1 cellular context compared by ENCODE assay signal in the genomic region with DNA sequence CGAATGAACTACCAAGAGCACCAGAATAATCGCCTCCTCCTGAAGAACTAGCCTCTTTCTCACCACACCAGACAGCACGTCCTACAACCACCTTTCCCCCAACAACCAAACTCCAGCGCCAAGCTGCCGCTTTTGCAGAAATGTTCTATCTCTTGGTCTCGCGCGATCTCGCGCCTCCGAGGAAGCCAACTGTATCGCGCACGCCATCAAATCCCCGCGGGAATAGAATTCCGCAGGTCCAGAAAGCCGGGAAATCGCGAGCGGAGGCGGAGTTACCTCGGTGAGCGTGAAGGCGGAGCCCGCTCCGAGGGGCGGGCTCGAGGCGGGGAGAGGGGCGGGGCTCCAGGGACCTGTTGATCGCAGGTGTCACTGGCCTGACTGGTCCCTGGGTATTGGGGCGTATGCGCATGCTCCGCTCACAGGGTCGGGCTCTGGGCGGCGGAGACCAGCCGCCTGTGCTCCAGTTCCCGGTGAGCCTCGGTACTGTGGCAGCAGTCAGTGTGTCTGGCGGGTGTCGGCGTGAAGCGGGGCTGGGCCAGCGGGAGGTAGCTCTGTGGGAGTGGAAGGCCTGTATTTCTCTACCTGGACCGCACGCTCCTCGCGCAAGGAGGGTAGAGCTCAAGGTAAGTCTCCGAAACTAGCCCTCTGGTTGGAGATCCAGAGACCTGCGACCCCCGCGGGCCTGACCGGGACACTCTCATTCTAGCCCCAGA.
TF ChIP-seq lines count a peak whose summit lies in the region.

A gene (plus strand): TSS at position 463 of the 713 bp plus-strand sequence. CDS start 27,047 bp downstream, outside the sequence.

TF ChIP-seq in K562, 482 proteins besides CTCF, POLR2A, EP300 and RAD21 (continued from another document and continues in another):
- TF ChIP-seq ZZZ3 (IDR thresholded peaks at IDR 0.05) (no peak), ZFX (CRISPR knock-in tag; IDR thresholded peaks at IDR 0.05) (peak; percentile 95), RBM25 (IDR thresholded peaks at IDR 0.05; ENCODE audit: low read depth, low read length, severe bottlenecking) (no peak), TGIF2 (CRISPR knock-in tag; IDR thresholded peaks at IDR 0.05) (no peak), ZNF75A (CRISPR knock-in tag; IDR thresholded peaks at IDR 0.05) (no peak), ZNF197 (CRISPR knock-in tag; IDR thresholded peaks at IDR 0.05; ENCODE audit: low read depth) (no peak), DMBX1 (CRISPR knock-in tag; IDR thresholded peaks at IDR 0.05; ENCODE audit: borderline replicate concordance) (no peak), ZNF324 (CRISPR knock-in tag; IDR thresholded peaks at IDR 0.05) (no peak), MTA2 (IDR thresholded peaks at IDR 0.05; ENCODE audit: low read depth) (no peak), BRCA1 (IDR thresholded peaks at IDR 0.05) (no peak), BRCA1 (CRISPR knock-in tag; IDR thresholded peaks at IDR 0.05) (no peak), TBL1XR1 (IDR thresholded peaks at IDR 0.05; ENCODE audit: low read length in 2 of 2) (no peak), TCF3 (CRISPR knock-in tag; IDR thresholded peaks at IDR 0.05) (no peak), SRSF9 (IDR thresholded peaks at IDR 0.05; ENCODE audit: borderline replicate concordance, low read depth, low read length) (no peak), STAT5B (CRISPR knock-in tag; IDR thresholded peaks at IDR 0.05) (no peak), FOXM1 (IDR thresholded peaks at IDR 0.05; ENCODE audit: low read depth) (no peak), FOXM1 (CRISPR knock-in tag; IDR thresholded peaks at IDR 0.05; ENCODE audit: low read depth) (no peak), SMAD4 (CRISPR knock-in tag; conservative IDR thresholded peaks at IDR 0.05) (no peak), STAT5A (IDR thresholded peaks at IDR 0.05; ENCODE audit: borderline replicate concordance, low read length) (no peak), SIRT6 (IDR thresholded peaks at IDR 0.05; ENCODE audit: low read depth, low read length) (no peak), ZNF586 (CRISPR knock-in tag; conservative IDR thresholded peaks at IDR 0.05) (no peak), SMARCA5 (IDR thresholded peaks at IDR 0.05) (no peak), ZNF217 (CRISPR knock-in tag; IDR thresholded peaks at IDR 0.05) (no peak), ZNF644 (tag; IDR thresholded peaks at IDR 0.05; ENCODE audit: low read depth) (no peak), JUND (IDR thresholded peaks at IDR 0.05; ENCODE audit: borderline replicate concordance, low read depth, low read length) (peak; percentile 44), JUND (tag; IDR thresholded peaks at IDR 0.05; ENCODE audit: borderline replicate concordance, low read depth, low read length) (no peak; the same call in 2 of the 3 replicates), MED1 (CRISPR knock-in tag; IDR thresholded peaks at IDR 0.05; ENCODE audit: borderline replicate concordance) (no peak), HIVEP1 (CRISPR knock-in tag; IDR thresholded peaks at IDR 0.05) (no peak), ZNF316 (IDR thresholded peaks at IDR 0.05) (no peak), NR2F6 (CRISPR knock-in tag; IDR thresholded peaks at IDR 0.05) (no peak), MAFK (IDR thresholded peaks at IDR 0.05; ENCODE audit: low read length) (no peak), SMARCA4 (IDR thresholded peaks at IDR 0.05) (no peak), TEAD2 (tag; IDR thresholded peaks at IDR 0.05) (no peak), HEY1 (CRISPR knock-in tag; IDR thresholded peaks at IDR 0.05; ENCODE audit: borderline replicate concordance) (no peak), HSF4 (CRISPR knock-in tag; IDR thresholded peaks at IDR 0.05; ENCODE audit: borderline replicate concordance) (no peak)
- TF ChIP-seq, protein P1, sequence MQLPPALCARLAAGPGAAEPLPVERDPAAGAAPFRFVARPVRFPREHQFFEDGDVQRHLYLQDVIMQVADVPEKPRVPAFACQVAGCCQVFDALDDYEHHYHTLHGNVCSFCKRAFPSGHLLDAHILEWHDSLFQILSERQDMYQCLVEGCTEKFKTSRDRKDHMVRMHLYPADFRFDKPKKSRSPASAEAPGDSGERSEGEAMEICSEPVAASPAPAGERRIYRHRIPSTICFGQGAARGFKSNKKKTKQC (CRISPR knock-in tag; IDR thresholded peaks at IDR 0.05) = peak; percentile 23; the same call in 1 of the 2 replicates
- TF ChIP-seq, protein P2, sequence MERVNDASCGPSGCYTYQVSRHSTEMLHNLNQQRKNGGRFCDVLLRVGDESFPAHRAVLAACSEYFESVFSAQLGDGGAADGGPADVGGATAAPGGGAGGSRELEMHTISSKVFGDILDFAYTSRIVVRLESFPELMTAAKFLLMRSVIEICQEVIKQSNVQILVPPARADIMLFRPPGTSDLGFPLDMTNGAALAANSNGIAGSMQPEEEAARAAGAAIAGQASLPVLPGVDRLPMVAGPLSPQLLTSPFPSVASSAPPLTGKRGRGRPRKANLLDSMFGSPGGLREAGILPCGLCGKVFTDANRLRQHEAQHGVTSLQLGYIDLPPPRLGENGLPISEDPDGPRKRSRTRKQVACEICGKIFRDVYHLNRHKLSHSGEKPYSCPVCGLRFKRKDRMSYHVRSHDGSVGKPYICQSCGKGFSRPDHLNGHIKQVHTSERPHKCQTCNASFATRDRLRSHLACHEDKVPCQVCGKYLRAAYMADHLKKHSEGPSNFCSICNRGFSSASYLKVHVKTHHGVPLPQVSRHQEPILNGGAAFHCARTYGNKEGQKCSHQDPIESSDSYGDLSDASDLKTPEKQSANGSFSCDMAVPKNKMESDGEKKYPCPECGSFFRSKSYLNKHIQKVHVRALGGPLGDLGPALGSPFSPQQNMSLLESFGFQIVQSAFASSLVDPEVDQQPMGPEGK (CRISPR knock-in tag; IDR thresholded peaks at IDR 0.05; ENCODE audit: borderline replicate concordance) = no peak
- TF ChIP-seq, protein P3, sequence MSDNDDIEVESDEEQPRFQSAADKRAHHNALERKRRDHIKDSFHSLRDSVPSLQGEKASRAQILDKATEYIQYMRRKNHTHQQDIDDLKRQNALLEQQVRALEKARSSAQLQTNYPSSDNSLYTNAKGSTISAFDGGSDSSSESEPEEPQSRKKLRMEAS (CRISPR knock-in tag; IDR thresholded peaks at IDR 0.05) = peak; percentile 60; the same call in 1 of the 2 replicates
- TF ChIP-seq, protein P4, sequence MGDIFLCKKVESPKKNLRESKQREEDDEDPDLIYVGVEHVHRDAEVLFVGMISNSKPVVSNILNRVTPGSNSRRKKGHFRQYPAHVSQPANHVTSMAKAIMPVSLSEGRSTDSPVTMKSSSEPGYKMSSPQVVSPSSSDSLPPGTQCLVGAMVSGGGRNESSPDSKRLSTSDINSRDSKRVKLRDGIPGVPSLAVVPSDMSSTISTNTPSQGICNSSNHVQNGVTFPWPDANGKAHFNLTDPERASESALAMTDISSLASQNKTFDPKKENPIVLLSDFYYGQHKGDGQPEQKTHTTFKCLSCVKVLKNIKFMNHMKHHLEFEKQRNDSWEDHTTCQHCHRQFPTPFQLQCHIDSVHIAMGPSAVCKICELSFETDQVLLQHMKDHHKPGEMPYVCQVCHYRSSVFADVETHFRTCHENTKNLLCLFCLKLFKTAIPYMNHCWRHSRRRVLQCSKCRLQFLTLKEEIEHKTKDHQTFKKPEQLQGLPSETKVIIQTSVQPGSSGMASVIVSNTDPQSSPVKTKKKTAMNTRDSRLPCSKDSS (IDR thresholded peaks at IDR 0.05; ENCODE audit: low read depth, partially characterized antibody) = no peak
- TF ChIP-seq, protein P5, sequence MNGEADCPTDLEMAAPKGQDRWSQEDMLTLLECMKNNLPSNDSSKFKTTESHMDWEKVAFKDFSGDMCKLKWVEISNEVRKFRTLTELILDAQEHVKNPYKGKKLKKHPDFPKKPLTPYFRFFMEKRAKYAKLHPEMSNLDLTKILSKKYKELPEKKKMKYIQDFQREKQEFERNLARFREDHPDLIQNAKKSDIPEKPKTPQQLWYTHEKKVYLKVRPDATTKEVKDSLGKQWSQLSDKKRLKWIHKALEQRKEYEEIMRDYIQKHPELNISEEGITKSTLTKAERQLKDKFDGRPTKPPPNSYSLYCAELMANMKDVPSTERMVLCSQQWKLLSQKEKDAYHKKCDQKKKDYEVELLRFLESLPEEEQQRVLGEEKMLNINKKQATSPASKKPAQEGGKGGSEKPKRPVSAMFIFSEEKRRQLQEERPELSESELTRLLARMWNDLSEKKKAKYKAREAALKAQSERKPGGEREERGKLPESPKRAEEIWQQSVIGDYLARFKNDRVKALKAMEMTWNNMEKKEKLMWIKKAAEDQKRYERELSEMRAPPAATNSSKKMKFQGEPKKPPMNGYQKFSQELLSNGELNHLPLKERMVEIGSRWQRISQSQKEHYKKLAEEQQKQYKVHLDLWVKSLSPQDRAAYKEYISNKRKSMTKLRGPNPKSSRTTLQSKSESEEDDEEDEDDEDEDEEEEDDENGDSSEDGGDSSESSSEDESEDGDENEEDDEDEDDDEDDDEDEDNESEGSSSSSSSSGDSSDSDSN (IDR thresholded peaks at IDR 0.05; ENCODE audit: borderline replicate concordance in 1 of 2, low read depth in 2 of 2, low read length in 2 of 2) = no peak
- TF ChIP-seq, protein P6, sequence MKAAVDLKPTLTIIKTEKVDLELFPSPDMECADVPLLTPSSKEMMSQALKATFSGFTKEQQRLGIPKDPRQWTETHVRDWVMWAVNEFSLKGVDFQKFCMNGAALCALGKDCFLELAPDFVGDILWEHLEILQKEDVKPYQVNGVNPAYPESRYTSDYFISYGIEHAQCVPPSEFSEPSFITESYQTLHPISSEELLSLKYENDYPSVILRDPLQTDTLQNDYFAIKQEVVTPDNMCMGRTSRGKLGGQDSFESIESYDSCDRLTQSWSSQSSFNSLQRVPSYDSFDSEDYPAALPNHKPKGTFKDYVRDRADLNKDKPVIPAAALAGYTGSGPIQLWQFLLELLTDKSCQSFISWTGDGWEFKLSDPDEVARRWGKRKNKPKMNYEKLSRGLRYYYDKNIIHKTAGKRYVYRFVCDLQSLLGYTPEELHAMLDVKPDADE (conservative IDR thresholded peaks at IDR 0.05; ENCODE audit: control insufficient read depth, low read depth, low read length) = peak; percentile 10; the same call in 1 of the 2 replicates
- TF ChIP-seq, protein P7, sequence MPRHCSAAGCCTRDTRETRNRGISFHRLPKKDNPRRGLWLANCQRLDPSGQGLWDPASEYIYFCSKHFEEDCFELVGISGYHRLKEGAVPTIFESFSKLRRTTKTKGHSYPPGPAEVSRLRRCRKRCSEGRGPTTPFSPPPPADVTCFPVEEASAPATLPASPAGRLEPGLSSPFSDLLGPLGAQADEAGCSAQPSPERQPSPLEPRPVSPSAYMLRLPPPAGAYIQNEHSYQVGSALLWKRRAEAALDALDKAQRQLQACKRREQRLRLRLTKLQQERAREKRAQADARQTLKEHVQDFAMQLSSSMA (CRISPR knock-in tag; IDR thresholded peaks at IDR 0.05) = no peak
- TF ChIP-seq, protein P8, sequence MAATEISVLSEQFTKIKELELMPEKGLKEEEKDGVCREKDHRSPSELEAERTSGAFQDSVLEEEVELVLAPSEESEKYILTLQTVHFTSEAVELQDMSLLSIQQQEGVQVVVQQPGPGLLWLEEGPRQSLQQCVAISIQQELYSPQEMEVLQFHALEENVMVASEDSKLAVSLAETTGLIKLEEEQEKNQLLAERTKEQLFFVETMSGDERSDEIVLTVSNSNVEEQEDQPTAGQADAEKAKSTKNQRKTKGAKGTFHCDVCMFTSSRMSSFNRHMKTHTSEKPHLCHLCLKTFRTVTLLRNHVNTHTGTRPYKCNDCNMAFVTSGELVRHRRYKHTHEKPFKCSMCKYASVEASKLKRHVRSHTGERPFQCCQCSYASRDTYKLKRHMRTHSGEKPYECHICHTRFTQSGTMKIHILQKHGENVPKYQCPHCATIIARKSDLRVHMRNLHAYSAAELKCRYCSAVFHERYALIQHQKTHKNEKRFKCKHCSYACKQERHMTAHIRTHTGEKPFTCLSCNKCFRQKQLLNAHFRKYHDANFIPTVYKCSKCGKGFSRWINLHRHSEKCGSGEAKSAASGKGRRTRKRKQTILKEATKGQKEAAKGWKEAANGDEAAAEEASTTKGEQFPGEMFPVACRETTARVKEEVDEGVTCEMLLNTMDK (IDR thresholded peaks at IDR 0.05; ENCODE audit: borderline replicate concordance, insufficient read depth, low read depth, low read length, poor library complexity, severe bottlenecking) = no peak
